23 cellular contexts compared by ENCODE assay signal in genomic region chr1:203891950-203892349, GRCh38.
"Had no signal": no experiment of that assay in that cellular context is flagged by ENCODE, and none has a peak within 500 bp of the region (broad histone marks: within the 10 kb centered on the region; RNA-seq: fewer than 3 reads in every experiment).

No MANE protein-coding gene starts in this region.

- ATAC-seq: natural killer cell; psoas muscle; right cardiac atrium; right lobe of liver; stimulated activated effector memory CD8-positive, alpha-beta T cell treated with anti-CD3 and anti-CD28 coated beads, Interleukin-12 subunit alpha, Interleukin-12 subunit beta, amount 100 ng/mL, for 72 hours; stimulated activated naive B cell treated with anti-CD40 and anti-IgM and Interleukin-4, amounts not matched to agents 10 μg/mL and 1 μg/mL and 100 μg/mL, for 72 hours; upper lobe of right lung had no signal

- H3K4me1 ChIP-seq: neural progenitor cell, parathyroid adenoma, psoas muscle, sigmoid colon, stomach, tibial artery, transverse colon, upper lobe of right lung, uterus had no signal

- H3K36me3 ChIP-seq: neural progenitor cell, ovary, right lobe of liver, sigmoid colon, stomach, tibial artery, transverse colon, upper lobe of right lung, uterus had no signal

- H3K9me3 ChIP-seq: ovary, uterus had no signal

- H3K27ac ChIP-seq: neural progenitor cell, ovary, parathyroid adenoma, psoas muscle, right lobe of liver, sigmoid colon, stomach, tibial artery, transverse colon, upper lobe of right lung, uterus had no signal

- H3K27me3 ChIP-seq: neural progenitor cell, ovary, right lobe of liver, sigmoid colon, stomach, tibial artery, transverse colon, upper lobe of right lung, uterus had no signal

- H3K4me3 ChIP-seq: neural progenitor cell, ovary, psoas muscle, right lobe of liver, sigmoid colon, stomach, tibial artery, transverse colon, upper lobe of right lung, uterus had no signal

- DNase-seq: natural killer cell; occipital lobe; ovary; posterior cingulate gyrus; psoas muscle; right cardiac atrium; right lobe of liver; sigmoid colon; small intestine; stimulated activated CD4-positive, alpha-beta T cell treated with anti-CD3 and anti-CD28 coated beads, Interleukin-15, amount 100 ng/mL, for 24 hours; stimulated activated CD4-positive, alpha-beta T cell treated with anti-CD3 and anti-CD28 coated beads, Interleukin-2, amount 100 ng/mL, for 24 hours; stimulated activated CD4-positive, alpha-beta T cell treated with anti-CD3 and anti-CD28 coated beads, Interleukin-2, amount 100 ng/mL, for 48 hours; stimulated activated CD4-positive, alpha-beta T cell treated with anti-CD3 and anti-CD28 coated beads, Interleukin-4, amount 100 ng/mL, for 24 hours; stimulated activated naive B cell treated with anti-CD40 and anti-IgM and Interleukin-4, amounts not matched to agents 10 μg/mL and 1 μg/mL and 100 μg/mL, for 72 hours; stimulated activated naive CD4-positive, alpha-beta T cell treated with Interleukin-2 at 50 U/mL for 16 hours; stomach; tibial artery; transverse colon; upper lobe of right lung; uterus had no signal
